ENCODE assay signal across 16 cellular contexts in genomic region chr15:48469271-48469670, GRCh38.
"Had no signal": no experiment of that assay in that cellular context is flagged by ENCODE, and none has a peak within 500 bp of the region (broad histone marks: within the 10 kb centered on the region; RNA-seq: fewer than 3 reads in every experiment).

No MANE protein-coding gene starts in this region.

- FAIRE-seq: keratinocyte had no signal

- H3K27ac ChIP-seq: cardiac muscle cell, colonic mucosa, left lung, parathyroid adenoma, SJCRH30, transverse colon had no signal

- H2AFZ ChIP-seq: parathyroid adenoma had no signal

- ATAC-seq: activated CD4-positive, CD25-positive, alpha-beta regulatory T cell treated with anti-CD3 and anti-CD28 coated beads, Interleukin-2, amount 50 U/mL, for 24 hours; left lung had no signal

- H3K4me1 ChIP-seq: colonic mucosa, left lung, parathyroid adenoma, transverse colon had no signal

- H3K9ac ChIP-seq: parathyroid adenoma had no signal

- H3K36me3 ChIP-seq: cardiac muscle cell, colonic mucosa, transverse colon had no signal

- H3K36me3 Mint-ChIP-seq: activated naive CD4-positive, alpha-beta T cell treated with anti-CD3 and anti-CD28 coated beads, Interleukin-2, amount 50 U/mL, for 24 hours had no signal

- H3K27me3 Mint-ChIP-seq: activated naive CD4-positive, alpha-beta T cell treated with anti-CD3 and anti-CD28 coated beads, Interleukin-2, amount 50 U/mL, for 24 hours had no signal

- H3K4me3 ChIP-seq: cardiac muscle cell, colonic mucosa, left lung, SJCRH30, transverse colon had no signal

- H3K4me1 Mint-ChIP-seq: activated naive CD4-positive, alpha-beta T cell treated with anti-CD3 and anti-CD28 coated beads, Interleukin-2, amount 50 U/mL, for 24 hours; neural crest cell had no signal

- H3K27me3 ChIP-seq: cardiac muscle cell, colonic mucosa, left lung, SJCRH30, transverse colon had no signal

- H3K4me3 Mint-ChIP-seq: activated naive CD4-positive, alpha-beta T cell treated with anti-CD3 and anti-CD28 coated beads, Interleukin-2, amount 50 U/mL, for 24 hours; neural crest cell; T-helper 2 cell treated with Interferon-gamma antibody and Interleukin-4, amounts not matched to agents 5 μg/mL and 100 μg/mL, for 36 hours had no signal

- H3K79me2 ChIP-seq: parathyroid adenoma had no signal

- H3K9me3 Mint-ChIP-seq: activated naive CD4-positive, alpha-beta T cell treated with anti-CD3 and anti-CD28 coated beads, Interleukin-2, amount 50 U/mL, for 24 hours; neural crest cell; T-helper 2 cell treated with Interferon-gamma antibody and Interleukin-4, amounts not matched to agents 5 μg/mL and 100 μg/mL, for 36 hours had no signal

- H3K9me3 ChIP-seq: colonic mucosa, left lung, SJCRH30, transverse colon had no signal

- DNase-seq: activated T-cell treated with anti-CD3 and anti-CD28 coated beads, Interleukin-2, amount 50 U/mL, for 1 hour; colonic mucosa; effector CD4-positive, alpha-beta T cell; left lung; retina; SJCRH30; small intestine; SW 1271; transverse colon had no signal

- H3K27ac Mint-ChIP-seq: activated naive CD4-positive, alpha-beta T cell treated with anti-CD3 and anti-CD28 coated beads, Interleukin-2, amount 50 U/mL, for 24 hours; T-helper 2 cell treated with Interferon-gamma antibody and Interleukin-4, amounts not matched to agents 5 μg/mL and 100 μg/mL, for 36 hours had no signal
